In genomic region chr17:1787301-1787902, GRCh38 we compare ENCODE assay signal across 8 cellular contexts. TPM values are rescaled to one million over a fixed set of nuclear protein-coding genes. Genes with fewer than 3 reads are reported as not detected.
DNase-seq lines count a peak whose midpoint lies in the region; ATAC-seq and TF ChIP-seq lines count a peak whose summit lies in the region.

No MANE protein-coding gene starts in this region.

- no peak overlapping the region for H3K4me3 ChIP-seq in left lung

- intact Hi-C loops in left lung (cut with DNase I) = loop anchor here in 1 of 2 donors (10.0 kb wide), 1 partner anchor 123 kb away; no protein-coding TSS in a partner anchor

- ATAC-seq in left lung = peak; percentile 15

- H3K27ac ChIP-seq in caudate nucleus (ENCODE audit: low read depth, low read length) (peak overlapping the region; percentile 22), left lung (peak overlapping the region; percentile 64 to 84), temporal lobe (ENCODE audit: low read depth, low read length) (peak overlapping the region; percentile 36)

- peak; percentile 98 for DNase-seq in HPDE6-E6E7 (ENCODE audit: extremely low spot score)
- DNase-seq in caudate nucleus (lab: John Stamatoyannopoulos, UW) = no peak
- peak in 1 of 2 donors; percentile 56 for DNase-seq in left lung
- no peak for DNase-seq in activated gamma-delta T cell (lab: John Stamatoyannopoulos, UW)
- no peak for DNase-seq in NCI-H2081 (lab: John Stamatoyannopoulos, UW)
- no peak for DNase-seq in iPS-NIHi11 (ENCODE audit: low spot score)
- no peak for DNase-seq in NCI-H128 (lab: John Stamatoyannopoulos, UW; ENCODE audit: unreplicated experiment)

- peaks cover 0 to 19% of the 10 kb centered on the region in 2 donors for H3K36me3 ChIP-seq in left lung

- H3K27me3 ChIP-seq in left lung = no peaks in the 10 kb centered on the region

- H3K4me1 ChIP-seq in left lung = peaks cover 26 to 50% of the 10 kb centered on the region in 2 donors

- TF ChIP-seq CTCF in left lung (IDR thresholded peaks at IDR 0.05) = no peak

- H3K9me3 ChIP-seq in left lung = no peaks in the 10 kb centered on the region

RNA-seq across cellular contexts. Expression of gene SERPINF1, which starts 25.5 kb away (rescaled TPM):
- total RNA-seq in left lung (100 to 1,000 TPM; 218 to 224 TPM), temporal lobe (11.8 TPM)

RNA-seq across cellular contexts. Expression of gene SMYD4, which starts 42.3 kb away (rescaled TPM):
- total RNA-seq in left lung = 10 to 100 TPM; 13.3 to 16.6 TPM
- total RNA-seq in temporal lobe = 8.4 TPM

RNA-seq across cellular contexts. Expression of gene RPA1, which starts 42.4 kb away (rescaled TPM):
- total RNA-seq in left lung (10 to 100 TPM; 73.4 to 80.2 TPM), temporal lobe (18.2 TPM)

RNA-seq across cellular contexts. Expression of gene SERPINF2, which starts 44.7 kb away (rescaled TPM):
- total RNA-seq in left lung (10 to 100 TPM in 1 of 2 donors, 1 to 10 TPM in 1; 4.2 to 32.6 TPM), temporal lobe (not detected)

Comparison
In these comparisons a context has a peak if more than half of its experiments do, and no peak if none do; other contexts are left out.
1. H3K27ac ChIP-seq: peak in every context shown above with its lines; median percentile 74 in left lung; 36 in temporal lobe; 22 in caudate nucleus.
2. RNA of gene SERPINF1, which starts 25.5 kb away (total RNA-seq): 218 to 224 TPM in left lung; 11.8 TPM in temporal lobe (single experiment); every median in the first group is over 10 times any median in the second.